In the genomic region with DNA sequence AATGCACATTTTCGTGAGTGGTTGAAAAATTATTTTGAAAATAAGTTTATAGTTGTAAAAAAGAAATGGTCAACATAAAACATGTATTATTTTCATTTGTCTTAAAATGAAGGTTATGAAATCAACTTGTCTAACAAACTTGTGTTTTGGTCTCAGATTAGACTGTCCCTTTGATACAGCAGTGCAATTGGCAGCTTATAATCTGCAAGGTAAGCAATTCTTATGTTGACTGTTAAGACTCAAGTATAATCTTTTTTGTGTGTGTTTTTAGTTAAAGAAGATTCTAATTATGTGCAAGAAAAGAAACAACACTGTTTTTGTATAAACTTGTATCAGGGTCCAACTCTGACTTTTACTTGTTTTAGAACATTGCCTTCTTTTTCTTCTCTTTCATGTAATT, we compare ENCODE assay signal across 31 cellular contexts.
"Had no signal": no experiment of that assay in that cellular context is flagged by ENCODE, and none has a peak within 500 bp of the region (broad histone marks: within the 10 kb centered on the region; RNA-seq: fewer than 3 reads in every experiment).

No MANE protein-coding gene starts in this region.

- H3K4me3 Mint-ChIP-seq: activated CD4-positive, alpha-beta T cell treated with anti-CD3 and anti-CD28 coated beads for 36 hours; activated CD4-positive, alpha-beta T cell treated with anti-CD3 and anti-CD28 coated beads, Interleukin-2, amount 10 ng/mL, durations not matched to agents 7 days and 5 days; activated CD8-positive, alpha-beta T cell treated with anti-CD3 and anti-CD28 coated beads, Interleukin-2, amount 10 ng/mL, durations not matched to agents 7 days and 5 days; activated naive CD4-positive, alpha-beta T cell treated with anti-CD3 and anti-CD28 coated beads for 36 hours; activated T-cell treated with anti-CD3 and anti-CD28 coated beads, Interleukin-2, amount 50 U/mL, for 24 hours; T-helper 1 cell treated with Interleukin-12 subunit alpha and Interleukin-12 subunit beta and Interleukin-4 antibody, amounts not matched to agents 30 μg/mL and 1 μg/mL, for 36 hours; T-helper 2 cell treated with Interferon-gamma antibody and Interleukin-4, amounts not matched to agents 5 μg/mL and 100 μg/mL, for 36 hours; WTC11 had no signal

- H3K9me3 ChIP-seq: adrenal gland, body of pancreas, breast epithelium, SJSA1, SK-N-SH had no signal

- H3K4me3 ChIP-seq: adrenal gland, body of pancreas, breast epithelium, SJSA1 had no signal

- H3K36me3 Mint-ChIP-seq: activated naive CD4-positive, alpha-beta T cell treated with anti-CD3 and anti-CD28 coated beads, Interleukin-2, amount 50 U/mL, for 72 hours had no signal

- FAIRE-seq: astrocyte had no signal

- H3K4me1 ChIP-seq: adrenal gland, body of pancreas, breast epithelium, SJSA1 had no signal

- H3K27ac Mint-ChIP-seq: activated CD4-positive, alpha-beta T cell treated with anti-CD3 and anti-CD28 coated beads for 36 hours; activated CD4-positive, alpha-beta T cell treated with anti-CD3 and anti-CD28 coated beads, Interleukin-2, amount 10 ng/mL, durations not matched to agents 7 days and 5 days; activated CD8-positive, alpha-beta T cell treated with anti-CD3 and anti-CD28 coated beads, Interleukin-2, amount 10 ng/mL, durations not matched to agents 7 days and 5 days; activated naive CD4-positive, alpha-beta T cell treated with anti-CD3 and anti-CD28 coated beads for 36 hours; activated naive CD4-positive, alpha-beta T cell treated with anti-CD3 and anti-CD28 coated beads, Interleukin-2, amount 50 U/mL, for 72 hours; activated T-cell treated with anti-CD3 and anti-CD28 coated beads, Interleukin-2, amount 50 U/mL, for 24 hours; T-helper 1 cell treated with Interleukin-12 subunit alpha and Interleukin-12 subunit beta and Interleukin-4 antibody, amounts not matched to agents 30 μg/mL and 1 μg/mL, for 36 hours; T-helper 2 cell treated with Interferon-gamma antibody and Interleukin-4, amounts not matched to agents 5 μg/mL and 100 μg/mL, for 36 hours; WTC11 had no signal

- ATAC-seq: activated CD4-positive, alpha-beta T cell treated with anti-CD3 and anti-CD28 coated beads for 36 hours; activated CD4-positive, CD25-positive, alpha-beta regulatory T cell treated with anti-CD3 and anti-CD28 coated beads, Interleukin-2, amount 50 U/mL, for 24 hours; activated CD8-positive, alpha-beta T cell treated with anti-CD3 and anti-CD28 coated beads, Interleukin-2, amount 10 ng/mL, durations not matched to agents 7 days and 5 days; activated naive CD4-positive, alpha-beta T cell treated with anti-CD3 and anti-CD28 coated beads, Interleukin-2, amount 50 U/mL, for 72 hours; body of pancreas; Panc1; WTC11 had no signal

- H3K27me3 Mint-ChIP-seq: activated CD4-positive, alpha-beta T cell treated with anti-CD3 and anti-CD28 coated beads for 36 hours; activated T-cell treated with anti-CD3 and anti-CD28 coated beads, Interleukin-2, amount 50 U/mL, for 24 hours had no signal

- H3K27me3 ChIP-seq: adrenal gland, body of pancreas, breast epithelium, SJSA1 had no signal

- H3K27ac ChIP-seq: adrenal gland, body of pancreas, breast epithelium, KMS-11, SJSA1 had no signal

- H3K4me2 ChIP-seq: KMS-11, SK-N-SH had no signal

- H3K4me1 Mint-ChIP-seq: activated CD4-positive, alpha-beta T cell treated with anti-CD3 and anti-CD28 coated beads for 36 hours; activated CD4-positive, alpha-beta T cell treated with anti-CD3 and anti-CD28 coated beads, Interleukin-2, amount 10 ng/mL, durations not matched to agents 7 days and 5 days; WTC11 had no signal

- H3K9ac ChIP-seq: KMS-11, SK-N-SH had no signal

- DNase-seq: activated CD4-positive, alpha-beta T cell treated with anti-CD3 and anti-CD28 coated beads for 36 hours; activated CD4-positive, alpha-beta T cell treated with anti-CD3 and anti-CD28 coated beads, Interleukin-2, amount 10 ng/mL, durations not matched to agents 7 days and 5 days; activated CD4-positive, alpha-beta T cell treated with anti-CD3 and anti-CD28 coated beads, Interleukin-2, amount 50 U/mL, for 48 hours; activated CD8-positive, alpha-beta T cell treated with anti-CD3 and anti-CD28 coated beads, Interleukin-2, amount 10 ng/mL, durations not matched to agents 7 days and 5 days; activated gamma-delta T cell treated with Interleukin-2 at 50 U/mL for 16 hours; activated naive CD4-positive, alpha-beta T cell treated with anti-CD3 and anti-CD28 coated beads for 36 hours; activated T-cell treated with anti-CD3 and anti-CD28 coated beads, Interleukin-2, amount 50 U/mL, for 24 hours; adrenal gland; body of pancreas; MM.1S; MV-4-11; NCI-H1092; NCI-H1436 treated with DMSO at 0.1 percent for 48 hours; NCI-H1694 treated with DMSO at 0.1 percent for 48 hours; NCI-H2029; NCI-H2171; NCI-H510A; NCI-H526; RPMI8226; SHP77 treated with DMSO at 0.1 percent for 48 hours; SK-N-SH had no signal

- H3K36me3 ChIP-seq: adrenal gland, breast epithelium, SJSA1 had no signal

- H3K9me3 Mint-ChIP-seq: T-helper 2 cell treated with Interferon-gamma antibody and Interleukin-4, amounts not matched to agents 5 μg/mL and 100 μg/mL, for 36 hours had no signal
